Comparison of ENCODE assay signal across 8 cellular contexts in genomic region chr1:153922076-153922837, GRCh38. TPM values are rescaled to one million over a fixed set of nuclear protein-coding genes. Genes with fewer than 3 reads are reported as not detected.
DNase-seq lines count a peak whose midpoint lies in the region; ATAC-seq and TF ChIP-seq lines count a peak whose summit lies in the region.

No MANE protein-coding gene starts in this region.

- TF ChIP-seq CTCF in HCT116 (IDR thresholded peaks at IDR 0.05 in 2 of 3, conservative IDR thresholded peaks at IDR 0.05 in 1 of 3; ENCODE audit: borderline replicate concordance in 1 of 3, insufficient read depth in 1 of 3, low read depth in 2 of 3, low read length in 2 of 3), result 0 out of 6 replicates have a peak, but pooled peaks of 2 of the 3 experiments have one; percentile 8 to 14
- no peak for TF ChIP-seq CTCF in WI38 (IDR thresholded peaks at IDR 0.05; ENCODE audit: low read depth, low read length)
- TF ChIP-seq CTCF in endodermal cell (conservative IDR thresholded peaks at IDR 0.05), result peak; percentile 56

- H3K9ac ChIP-seq in HCT116 (ENCODE audit: low read length) (peak overlapping the region; percentile 85), endodermal cell (ENCODE audit: extremely low read depth, low read length, poor library complexity, severe bottlenecking) (peak overlapping the region; percentile 79)

- POLR2A ChIA-PET in HCT116 (lab: Charles Lee), result interaction anchor here (0.9 to 2.0 kb wide), 4 partner anchors 25 to 91 kb away, joined by 3 to 12 read pairs (median 3); partner anchors contain the start of genes DENND4B, RPS27 and SLC39A1

- H3K9me3 Mint-ChIP-seq in endodermal cell, result no peaks in the 10 kb centered on the region

- H3K4me3 Mint-ChIP-seq in endodermal cell, result peak overlapping the region; percentile 95

- peaks cover 4% of the 10 kb centered on the region for H3K36me3 Mint-ChIP-seq in endodermal cell (ENCODE audit: low read depth)

- ATAC-seq in HCT116, result peak; percentile 53

- TF ChIP-seq RAD21 in HCT116 (IDR thresholded peaks at IDR 0.05; ENCODE audit: low read depth), result no peak

- peak overlapping the region; percentile 94 for H3K27ac Mint-ChIP-seq in endodermal cell

- H3K36me3 ChIP-seq in HCT116 (ENCODE audit: control insufficient read depth in 1 of 2, insufficient read depth in 2 of 2, low read length in 2 of 2) (peaks cover 0 to 4% of the 10 kb centered on the region in 2 experiments; a peak in 1 of 4 replicates), MG63 (peaks cover 16% of the 10 kb centered on the region), endodermal cell (ENCODE audit: control insufficient read depth, insufficient read depth, low read length) (peaks cover 17% of the 10 kb centered on the region)

- peak overlapping the region; percentile 76 to 85 for H3K4me3 ChIP-seq in HCT116 (replicated peaks in 1 of 2; ENCODE audit: low read depth in 1 of 2, low read length in 2 of 2)
- H3K4me3 ChIP-seq in MG63, result peak overlapping the region; percentile 69
- peak overlapping the region; percentile 81 for H3K4me3 ChIP-seq in WI38 (ENCODE audit: low read depth, low read length)
- H3K4me3 ChIP-seq in endodermal cell (ENCODE audit: low read length), result peak overlapping the region; percentile 88

- intact Hi-C loops in HCT116 (cut with micrococcal nuclease), result no loop called here

- H3K9me3 ChIP-seq in HCT116 (ENCODE audit: control insufficient read depth in 1 of 2, insufficient read depth in 1 of 2, low read depth in 1 of 2, low read length in 2 of 2), result no peaks in the 10 kb centered on the region
- H3K9me3 ChIP-seq in MG63, result no peaks in the 10 kb centered on the region
- no peaks in the 10 kb centered on the region for H3K9me3 ChIP-seq in endodermal cell (ENCODE audit: control insufficient read depth, low read length)

- no TSS peak for BruUV-seq in HCT116 (replicated peaks; lab: Mats Ljungman, UMichigan)

- H3K27ac ChIP-seq in HCT116 (ENCODE audit: low read depth, low read length), result peak overlapping the region; percentile 54
- peak overlapping the region; percentile 91 for H3K27ac ChIP-seq in endodermal cell (ENCODE audit: low read depth, low read length)
- peak overlapping the region; percentile 92 for H3K27ac ChIP-seq in substantia nigra (ENCODE audit: low read depth, low read length, poor library complexity, severe bottlenecking)

- WGBS in endodermal cell (ENCODE audit: insufficient coverage in 1 of 2, insufficient read length in 1 of 2), 2 experiments, result 0% methylated on average over 40 of the region's 68 CpGs; no CpG with 5 or more reads in 1 of the 2 experiments

- RAD21 ChIA-PET in HCT116 (lab: Charles Lee; ENCODE audit: low non-redundant PET in 1 of 2, low total read pairs in 2 of 2, uncharacterized antibody in 2 of 2, unreplicated experiment in 2 of 2), result interaction anchor here in 1 of 2 experiments (0.6 to 1.9 kb wide), 2 partner anchors 24 to 1887 kb away, joined by 4 read pairs; partner anchors contain the start of gene DENND4B

- peak; percentile 51 to 68 (median 62) for DNase-seq in activated CD4-positive, CD25-positive, alpha-beta regulatory T cell (lab: John Stamatoyannopoulos, UW)
- no peak for DNase-seq in activated CD4-positive, CD25-positive, alpha-beta regulatory T cell treated with anti-CD3 and anti-CD28 coated beads, Interleukin-2, amount 50 U/mL, for 72 hours
- DNase-seq in HCT116 (ENCODE audit: low read depth, low spot score) (no peak), MG63 (no peak), endodermal cell (peak; percentile 91), myocyte (ENCODE audit: low read depth) (peak; percentile 16), substantia nigra (lab: John Stamatoyannopoulos, UW) (peak in 19 of 49 donors; percentile 27 to 87 (median 60))

- peaks cover 51% of the 10 kb centered on the region for H3K79me2 ChIP-seq in HCT116 (ENCODE audit: insufficient read depth, low read length)

- no peaks in the 10 kb centered on the region for H3K27me3 Mint-ChIP-seq in endodermal cell (ENCODE audit: insufficient read depth)

- H3K27me3 ChIP-seq in HCT116 (ENCODE audit: insufficient read depth, low read length) (no peaks in the 10 kb centered on the region), MG63 (no peaks in the 10 kb centered on the region; the same call in 1 of the 2 replicates), endodermal cell (ENCODE audit: control insufficient read depth, insufficient read depth, low read length, poor library complexity, severe bottlenecking) (no peaks in the 10 kb centered on the region)

- peaks cover 16 to 33% of the 10 kb centered on the region in 2 experiments for H3K4me1 ChIP-seq in HCT116 (ENCODE audit: control insufficient read depth in 1 of 2, insufficient read depth in 2 of 2, low read length in 2 of 2)
- peaks cover 12% of the 10 kb centered on the region for H3K4me1 ChIP-seq in endodermal cell (ENCODE audit: control insufficient read depth, insufficient read depth, low read length)

- peak overlapping the region; percentile 93 for H3K4me2 ChIP-seq in HCT116 (ENCODE audit: low read length)

- peak; percentile 9 for TF ChIP-seq POLR2A in HCT116 (IDR thresholded peaks at IDR 0.05; ENCODE audit: borderline replicate concordance, extremely low read depth, insufficient read depth, insufficient read length)

- CTCF ChIA-PET in HCT116 (lab: Charles Lee), result interaction anchor here (0.6 to 1.2 kb wide), 2 partner anchors 45 to 196 kb away, joined by 3 to 4 read pairs; partner anchors contain the start of gene CREB3L4

- no peak overlapping the region for H2AFZ ChIP-seq in HCT116 (ENCODE audit: low read depth, low read length, poor library complexity, severe bottlenecking)

- H3K9me2 ChIP-seq in HCT116 (ENCODE audit: insufficient read depth), result no peaks in the 10 kb centered on the region

- 0 out of 2 replicates have a peak, but pooled peaks cover 2% of the 10 kb centered on the region for H4K20me1 ChIP-seq in HCT116 (ENCODE audit: insufficient read depth)

- H3K4me1 Mint-ChIP-seq in endodermal cell, result peaks cover 23% of the 10 kb centered on the region

TF ChIP-seq in HCT116, 20 proteins besides CTCF, POLR2A, EP300 and RAD21 (continues in another document):
- TF ChIP-seq REST (IDR thresholded peaks at IDR 0.05; ENCODE audit: low read depth), result no peak
- TF ChIP-seq FOSL1 (IDR thresholded peaks at IDR 0.05; ENCODE audit: low read depth), result no peak
- no peak for TF ChIP-seq SP1 (IDR thresholded peaks at IDR 0.05; ENCODE audit: low read depth)

RNA-seq across cellular contexts. Expression of gene GATAD2B, which starts 0.5 kb away (rescaled TPM):
- 50.2 TPM for total RNA-seq in HCT116 (2021; ENCODE audit: unreplicated experiment)
- polyA plus RNA-seq in HCT116 (2012), result 17.6 and 19.7 TPM in 2 replicates
- 5.9 and 7.4 TPM in 2 replicates for total RNA-seq in MG63 (2014; rRNA removed; shearing (Covaris generic); ENCODE audit: low replicate concordance)
- total RNA-seq in endodermal cell, result 10 to 100 TPM; 45.2 to 51.2 TPM
- 32.0 TPM for polyA plus RNA-seq in endodermal cell (2013, experiment 1 of 2)
- polyA plus RNA-seq in endodermal cell (2013, experiment 2 of 2), result 31.3 TPM
- total RNA-seq in myocyte, result 4.9 and 9.8 TPM in 2 replicates
- polyA plus RNA-seq in myocyte (2012), result 11.9 TPM

RNA-seq across cellular contexts. Expression of gene DENND4B, which starts 24.3 kb away (rescaled TPM):
- 70.8 TPM for total RNA-seq in HCT116 (2021; ENCODE audit: unreplicated experiment)
- 45.3 and 53.6 TPM in 2 replicates for polyA plus RNA-seq in HCT116 (2012)
- 7.7 and 9.3 TPM in 2 replicates for total RNA-seq in MG63 (2014; rRNA removed; shearing (Covaris generic); ENCODE audit: low replicate concordance)
- 100 to 1,000 TPM in 1 of 2 donors, 10 to 100 TPM in 1; 89.5 to 115 TPM for total RNA-seq in endodermal cell
- 51.8 TPM for polyA plus RNA-seq in endodermal cell (2013, experiment 1 of 2)
- 31.1 TPM for polyA plus RNA-seq in endodermal cell (2013, experiment 2 of 2)
- total RNA-seq in myocyte, result 13.2 and 19.9 TPM in 2 replicates
- 24.1 TPM for polyA plus RNA-seq in myocyte (2012)

RNA-seq across cellular contexts. Expression of gene CRTC2, which starts 36.2 kb away (rescaled TPM):
- total RNA-seq in HCT116 (2021; ENCODE audit: unreplicated experiment) (33.8 TPM), endodermal cell (10 to 100 TPM; 35.5 to 40.9 TPM), myocyte (8.5 and 12.3 TPM in 2 replicates)
- 36.1 TPM in 2 replicates for polyA plus RNA-seq in HCT116 (2012)
- 0.96 and 3.6 TPM in 2 replicates for total RNA-seq in MG63 (2014; rRNA removed; shearing (Covaris generic); ENCODE audit: low replicate concordance)
- 34.7 TPM for polyA plus RNA-seq in endodermal cell (2013, experiment 1 of 2)
- 33.7 TPM for polyA plus RNA-seq in endodermal cell (2013, experiment 2 of 2)
- 23.8 TPM for polyA plus RNA-seq in myocyte (2012)

RNA-seq across cellular contexts. Expression of gene SLC39A1, which starts 41.1 kb away (rescaled TPM):
- 51.5 TPM for total RNA-seq in HCT116 (2021; ENCODE audit: unreplicated experiment)
- 52.2 and 57.3 TPM in 2 replicates for polyA plus RNA-seq in HCT116 (2012)
- 154 and 223 TPM in 2 replicates for total RNA-seq in MG63 (2014; rRNA removed; shearing (Covaris generic); ENCODE audit: low replicate concordance)
- total RNA-seq in endodermal cell, result 100 to 1,000 TPM; 129 to 154 TPM
- 97.1 TPM for polyA plus RNA-seq in endodermal cell (2013, experiment 1 of 2)
- polyA plus RNA-seq in endodermal cell (2013, experiment 2 of 2), result 96.8 TPM
- total RNA-seq in myocyte, result 64.4 and 69.9 TPM in 2 replicates
- 92.9 TPM for polyA plus RNA-seq in myocyte (2012)

RNA-seq across cellular contexts. Expression of gene CREB3L4, which starts 45.4 kb away (rescaled TPM):
- total RNA-seq in HCT116 (2021; ENCODE audit: unreplicated experiment) (15.3 TPM), endodermal cell (10 to 100 TPM; 15.6 to 23.9 TPM), myocyte (6.9 and 9.4 TPM in 2 replicates)
- polyA plus RNA-seq in HCT116 (2012), result 17.8 and 19.1 TPM in 2 replicates
- total RNA-seq in MG63 (2014; rRNA removed; shearing (Covaris generic); ENCODE audit: low replicate concordance), result 12.8 and 35.3 TPM in 2 replicates
- polyA plus RNA-seq in endodermal cell (2013, experiment 1 of 2), result 24.4 TPM
- 22.3 TPM for polyA plus RNA-seq in endodermal cell (2013, experiment 2 of 2)
- 7.4 TPM for polyA plus RNA-seq in myocyte (2012)

Comparison
In these comparisons a context has a peak if more than half of its experiments do, and no peak if none do; other contexts are left out.
1. DNase-seq: peak in activated CD4-positive, CD25-positive, alpha-beta regulatory T cell (4 of 4), endodermal cell (single experiment) and myocyte (single experiment); none in activated CD4-positive, CD25-positive, alpha-beta regulatory T cell treated with anti-CD3 and anti-CD28 coated beads, Interleukin-2, amount 50 U/mL, for 72 hours (single experiment), HCT116 (single experiment) and MG63 (single experiment).
2. Peak in every context shown above with its lines, with median percentiles within 50 percentile points of each other: H3K27ac ChIP-seq and H3K4me3 ChIP-seq.